9 cellular contexts compared by ENCODE assay signal in the genomic region with DNA sequence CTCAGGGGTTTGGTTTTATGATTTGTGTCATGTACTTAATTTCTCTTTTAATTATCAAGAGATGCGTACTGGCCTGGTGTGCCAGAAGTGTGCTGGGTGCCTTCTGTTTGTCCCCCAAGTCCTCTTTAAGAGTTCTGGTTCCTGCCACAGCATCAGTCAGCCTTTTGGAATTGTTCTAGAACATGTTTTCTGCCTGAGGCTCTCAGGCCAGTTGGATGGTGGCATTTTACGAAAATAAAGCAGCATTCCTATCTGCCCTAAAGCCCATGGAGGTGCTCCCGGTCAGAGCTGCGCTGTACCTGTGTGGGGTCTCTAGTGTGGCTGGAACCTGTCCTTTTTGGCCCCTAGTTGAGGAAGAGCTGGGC. TPM values are rescaled to one million over a fixed set of nuclear protein-coding genes. Genes with fewer than 3 reads are reported as not detected.
DNase-seq lines count a peak whose midpoint lies in the region; ATAC-seq and TF ChIP-seq lines count a peak whose summit lies in the region.
"Had no signal": no experiment of that assay in that cellular context is flagged by ENCODE, and none has a peak within 500 bp of the region (broad histone marks: within the 10 kb centered on the region; RNA-seq: fewer than 3 reads in every experiment).

No MANE protein-coding gene starts in this region.

- no peak for ATAC-seq in activated T-cell treated with anti-CD3 and anti-CD28 coated beads, Interleukin-2, amount 50 U/mL, for 4 hours
- ATAC-seq in body of pancreas (no peak), GM21390 (IDR thresholded peaks at IDR 0.05; ENCODE audit: unreplicated experiment) (no peak), GM18907 (IDR thresholded peaks at IDR 0.05; ENCODE audit: unreplicated experiment) (no peak)

- no peak for DNase-seq in activated T-cell treated with anti-CD3 and anti-CD28 coated beads, Interleukin-2, amount 50 U/mL, for 4 hours
- no peak for DNase-seq in activated T-cell treated with anti-CD3 and anti-CD28 coated beads, Interleukin-2, amount 50 U/mL, for 48 hours
- DNase-seq in body of pancreas = no peak
- DNase-seq in tibial nerve (ENCODE audit: low spot score in 2 of 2) = no peak
- no peak for DNase-seq in NCI-H2227 (lab: John Stamatoyannopoulos, UW; ENCODE audit: unreplicated experiment)
- DNase-seq: NCI-H345 had no signal

- H3K4me3 Mint-ChIP-seq in activated T-cell treated with anti-CD3 and anti-CD28 coated beads, Interleukin-2, amount 50 U/mL, for 4 hours = peak overlapping the region; percentile 82

- whole genome bisulfite sequencing in body of pancreas, 2 donors = 84 to 100% methylated on average over 3 to 4 of the region's 4 CpGs
- 90 to 95% methylated on average over 3 to 4 of the region's 4 CpGs for WGBS in mesodermal cell (ENCODE audit: insufficient coverage in 2 of 2), 2 experiments
- WGBS in tibial nerve, 2 donors = 61 to 75% methylated on average over 4 of the region's 4 CpGs

- peaks cover 89% of the 10 kb centered on the region for H3K4me1 Mint-ChIP-seq in activated T-cell treated with anti-CD3 and anti-CD28 coated beads, Interleukin-2, amount 50 U/mL, for 4 hours (ENCODE audit: low read depth)

- H3K9me3 ChIP-seq in body of pancreas = no peaks in the 10 kb centered on the region
- H3K9me3 ChIP-seq in mesodermal cell (ENCODE audit: control insufficient read depth, low read length) = no peaks in the 10 kb centered on the region
- H3K9me3 ChIP-seq in tibial nerve = no peaks in the 10 kb centered on the region

- H3K36me3 ChIP-seq in body of pancreas (replicated peaks in 1 of 2; ENCODE audit: insufficient read depth in 1 of 2, low read depth in 2 of 2) (no peaks in the 10 kb centered on the region), mesodermal cell (ENCODE audit: control insufficient read depth, insufficient read depth, low read length) (peaks cover 46% of the 10 kb centered on the region), tibial nerve (peaks cover 0 to 20% (median 8%) of the 10 kb centered on the region in 3 donors)

- no peaks in the 10 kb centered on the region for H3K27me3 Mint-ChIP-seq in activated T-cell treated with anti-CD3 and anti-CD28 coated beads, Interleukin-2, amount 50 U/mL, for 4 hours (ENCODE audit: low read depth)

- H3K4me1 ChIP-seq in body of pancreas (peaks cover 78% of the 10 kb centered on the region), mesodermal cell (ENCODE audit: control insufficient read depth, insufficient read depth, low read length, poor library complexity, severe bottlenecking) (peaks cover 60% of the 10 kb centered on the region), tibial nerve (peaks cover 0 to 77% (median 62%) of the 10 kb centered on the region in 4 donors)

- TF ChIP-seq CTCF in body of pancreas (IDR thresholded peaks at IDR 0.05) (no peak), tibial nerve (IDR thresholded peaks at IDR 0.05) (no peak)

- intact Hi-C loops in body of pancreas (cut with DNase I) = no loop called here

- no peaks in the 10 kb centered on the region for H3K9me3 Mint-ChIP-seq in activated T-cell treated with anti-CD3 and anti-CD28 coated beads, Interleukin-2, amount 50 U/mL, for 4 hours

- H3K27me3 ChIP-seq in body of pancreas = no peaks in the 10 kb centered on the region
- no peaks in the 10 kb centered on the region for H3K27me3 ChIP-seq in tibial nerve

- H3K4me3 ChIP-seq in body of pancreas (no peak overlapping the region), mesodermal cell (ENCODE audit: extremely low read depth, insufficient read depth, low read length, poor library complexity, severe bottlenecking) (no peak overlapping the region), tibial nerve (no peak overlapping the region)

- no peak for TF ChIP-seq EP300 in tibial nerve (IDR thresholded peaks at IDR 0.05)

- H3K27ac ChIP-seq in body of pancreas = peak overlapping the region; percentile 74 to 87 (median 82)
- peak overlapping the region; percentile 94 for H3K27ac ChIP-seq in mesodermal cell (ENCODE audit: low read depth, low read length, severe bottlenecking)
- peak overlapping the region; percentile 24 to 91 (median 80) for H3K27ac ChIP-seq in tibial nerve

- peaks cover 28% of the 10 kb centered on the region for H3K36me3 Mint-ChIP-seq in activated T-cell treated with anti-CD3 and anti-CD28 coated beads, Interleukin-2, amount 50 U/mL, for 4 hours (ENCODE audit: insufficient read depth)

- TF ChIP-seq POLR2A in body of pancreas (IDR thresholded peaks at IDR 0.05) = no peak
- no peak for TF ChIP-seq POLR2A in tibial nerve (IDR thresholded peaks at IDR 0.05)

RNA-seq across cellular contexts. Expression of a gene that starts 54.1 kb away (rescaled TPM):
- total RNA-seq in activated T-cell treated with anti-CD3 and anti-CD28 coated beads, Interleukin-2, amount 50 U/mL, for 4 hours = 1 to 10 TPM; 3.6 to 3.8 (median 3.8) TPM
- total RNA-seq in body of pancreas (1 to 10 TPM; 2.1 to 2.6 TPM), tibial nerve (1 to 10 TPM; 1.8 to 7.2 (median 3.7) TPM)
- polyA plus RNA-seq in mesodermal cell (2013, experiment 1 of 2) = 2.1 TPM
- polyA plus RNA-seq in mesodermal cell (2013, experiment 2 of 2) = 1.6 TPM

RNA-seq across cellular contexts. Expression of a gene that starts 54.7 kb away (rescaled TPM):
- total RNA-seq in activated T-cell treated with anti-CD3 and anti-CD28 coated beads, Interleukin-2, amount 50 U/mL, for 4 hours = 100 to 1,000 TPM; 431 to 445 (median 436) TPM
- total RNA-seq in body of pancreas (10 to 100 TPM; 32.0 to 38.4 TPM), tibial nerve (10 to 100 TPM; 27.3 to 93.6 (median 61.6) TPM)
- polyA plus RNA-seq in mesodermal cell (2013, experiment 1 of 2) = 205 TPM
- 173 TPM for polyA plus RNA-seq in mesodermal cell (2013, experiment 2 of 2)

RNA-seq across cellular contexts. Expression of a gene that starts 55.8 kb away (rescaled TPM):
- 100 to 1,000 TPM; 187 to 240 (median 205) TPM for total RNA-seq in activated T-cell treated with anti-CD3 and anti-CD28 coated beads, Interleukin-2, amount 50 U/mL, for 4 hours
- total RNA-seq in body of pancreas = 10 to 100 TPM; 30.0 to 35.8 TPM
- 59.4 TPM for polyA plus RNA-seq in mesodermal cell (2013, experiment 1 of 2)
- 55.6 TPM for polyA plus RNA-seq in mesodermal cell (2013, experiment 2 of 2)
- total RNA-seq in tibial nerve = 10 to 100 TPM; 34.1 to 69.6 (median 36.8) TPM

Comparison
In these comparisons a context has a peak if more than half of its experiments do, and no peak if none do; other contexts are left out.
1. RNA of a gene that starts 54.7 kb away (total RNA-seq): 431 to 445 TPM in activated T-cell treated with anti-CD3 and anti-CD28 coated beads, Interleukin-2, amount 50 U/mL, for 4 hours; 27.3 to 93.6 TPM in tibial nerve and 32.0 to 38.4 TPM in body of pancreas; every median in the first group is over 4 times any median in the second.
2. Peak in every context shown above with its lines, with median percentiles within 50 percentile points of each other: H3K27ac ChIP-seq.